Comparison of ENCODE assay signal across 23 cellular contexts in genomic region chr7:80935971-80936370, GRCh38.
"Had no signal": no experiment of that assay in that cellular context is flagged by ENCODE, and none has a peak within 500 bp of the region (broad histone marks: within the 10 kb centered on the region; RNA-seq: fewer than 3 reads in every experiment).

No MANE protein-coding gene starts in this region.

- H3K9me3 ChIP-seq: gastrocnemius medialis, heart left ventricle, tibial artery had no signal

- H3K27me3 ChIP-seq: brain microvascular endothelial cell, gastrocnemius medialis, heart left ventricle, tibial artery had no signal

- H3K4me3 ChIP-seq: gastrocnemius medialis, heart left ventricle, lung, tibial artery had no signal

- H3K36me3 ChIP-seq: brain microvascular endothelial cell, gastrocnemius medialis, heart left ventricle, tibial artery, WERI-Rb-1 had no signal

- ATAC-seq: activated naive CD8-positive, alpha-beta T cell treated with anti-CD3 and anti-CD28 coated beads, Interleukin-2, amount 50 U/mL, for 24 hours; gastrocnemius medialis; heart left ventricle; left lobe of liver; stimulated activated naive CD8-positive, alpha-beta T cell treated with anti-CD3 and anti-CD28 coated beads, Interleukin-15, Interleukin-2, amounts not matched to agents 100 U/mL and 50 U/mL, for 24 hours had no signal

- H3K27ac ChIP-seq: brain microvascular endothelial cell, gastrocnemius medialis, heart left ventricle, tibial artery, WERI-Rb-1 had no signal

- DNase-seq: activated CD4-positive, alpha-beta T cell treated with anti-CD3 and anti-CD28 coated beads for 1 hour; activated CD8-positive, alpha-beta memory T cell treated with anti-CD3 and anti-CD28 coated beads for 24 hours; activated CD8-positive, alpha-beta memory T cell treated with anti-CD3 and anti-CD28 coated beads, Interleukin-2, amount 50 U/mL, for 48 hours; activated effector memory CD4-positive, alpha-beta T cell treated with Interleukin-2 at 50 U/mL for 16 hours; activated naive CD4-positive, alpha-beta T cell treated with anti-CD3 and anti-CD28 coated beads, Interleukin-2, amount 10 ng/mL, durations not matched to agents 7 days and 5 days; activated naive CD8-positive, alpha-beta T cell treated with anti-CD3 and anti-CD28 coated beads, Interleukin-2, amount 50 U/mL, for 24 hours; activated T-cell treated with anti-CD3 and anti-CD28 coated beads, Interleukin-2, amount 50 U/mL, for 48 hours; anterior cingulate cortex; brain microvascular endothelial cell; cortex of kidney; erythroblast; gastrocnemius medialis; heart left ventricle; kidney; occipital lobe; retina; stimulated activated CD4-positive, alpha-beta T cell treated with anti-CD3 and anti-CD28 coated beads, Interleukin-1b, Interleukin-23, amount 100 ng/mL, for 48 hours; stimulated activated naive CD8-positive, alpha-beta T cell treated with anti-CD3 and anti-CD28 coated beads, Interleukin-15, Interleukin-2, amounts not matched to agents 100 U/mL and 50 U/mL, for 24 hours; substantia nigra; tibial artery; WERI-Rb-1 had no signal
